In genomic region chr9:93567271-93567959, GRCh38 we compare ENCODE assay signal across 9 cellular contexts. TPM values are rescaled to one million over a fixed set of nuclear protein-coding genes. Genes with fewer than 3 reads are reported as not detected.
DNase-seq lines count a peak whose midpoint lies in the region; ATAC-seq, FAIRE-seq and TF ChIP-seq lines count a peak whose summit lies in the region.
"Had no signal": no experiment of that assay in that cellular context is flagged by ENCODE, and none has a peak within 500 bp of the region (broad histone marks: within the 10 kb centered on the region; RNA-seq: fewer than 3 reads in every experiment).

No MANE protein-coding gene starts in this region.

- TF ChIP-seq POLR2A in HepG2 (IDR thresholded peaks at IDR 0.05; ENCODE audit: insufficient read depth in 1 of 2, low read depth in 2 of 2, low read length in 2 of 2): no peak
- no peak for TF ChIP-seq POLR2A in thyroid gland (IDR thresholded peaks at IDR 0.05)

- H3K36me3 ChIP-seq in mammary epithelial cell (ENCODE audit: insufficient read depth, low read length): peaks cover 9% of the 10 kb centered on the region
- H3K36me3 ChIP-seq in HepG2 (replicated peaks in 1 of 2; ENCODE audit: control insufficient read depth in 1 of 2, insufficient read depth in 2 of 2, low read length in 2 of 2): peaks cover 7 to 16% of the 10 kb centered on the region in 2 experiments
- peaks cover 12 to 15% of the 10 kb centered on the region in 2 donors for H3K36me3 ChIP-seq in thyroid gland

- intact Hi-C loops in mammary epithelial cell (cut with micrococcal nuclease): loop anchor here (2.0 kb wide), 1 partner anchor 115 kb away; the partner anchor contains the start of gene FAM120AOS
- intact Hi-C loops in HepG2 (cut with micrococcal nuclease; ENCODE audit: unreplicated experiment): loop anchor here (5.0 kb wide), 1 partner anchor 115 kb away; the partner anchor contains the start of genes FAM120A and FAM120AOS
- intact Hi-C loops in thyroid gland (cut with DNase I): loop anchor here (10.0 kb wide), 1 partner anchor 403 kb away; no protein-coding TSS in a partner anchor

- dilution Hi-C loops in mammary epithelial cell (cut with HindIII; ENCODE audit: low sequenced_read_pairs): loop anchor here (5.0 kb wide), 1 partner anchor 90 kb away; no protein-coding TSS in a partner anchor

- no peaks in the 10 kb centered on the region for H4K20me1 ChIP-seq in mammary epithelial cell (ENCODE audit: insufficient read depth, low read length)
- H4K20me1 ChIP-seq in HepG2 (ENCODE audit: insufficient read depth, low read length): no peaks in the 10 kb centered on the region

- CTCF ChIA-PET in mammary epithelial cell (lab: Charles Lee; ENCODE audit: low non-redundant PET) (interaction anchor here (1.0 kb wide), 1 partner anchor 21 kb away, joined by 3 read pairs; no protein-coding TSS in a partner anchor), HepG2 (lab: Yijun Ruan, JAX; ENCODE audit: low intra/inter-chr PET ratio, low total read pairs) (no interaction called here)

- ATAC-seq in HepG2 (peak; percentile 13), GM18867 (IDR thresholded peaks at IDR 0.05; ENCODE audit: unreplicated experiment) (no peak)

- no peak for TF ChIP-seq CTCF in LNCaP clone FGC (IDR thresholded peaks at IDR 0.05; ENCODE audit: control insufficient read depth, extremely low read depth, insufficient read depth)
- TF ChIP-seq CTCF in mammary epithelial cell (conservative IDR thresholded peaks at IDR 0.05 in 1 of 2, IDR thresholded peaks at IDR 0.05 in 1 of 2; ENCODE audit: extremely low read depth in 1 of 2, insufficient read depth in 1 of 2, low read depth in 1 of 2, low read length in 2 of 2): no peak
- TF ChIP-seq CTCF in HepG2 (CRISPR knock-in tag; IDR thresholded peaks at IDR 0.05): no peak
- TF ChIP-seq CTCF in thyroid gland (IDR thresholded peaks at IDR 0.05): no peak
- no peak for TF ChIP-seq CTCF in GM13977 (IDR thresholded peaks at IDR 0.05; ENCODE audit: extremely low read depth, insufficient read depth, missing control alignments)

- H3K79me2 ChIP-seq in mammary epithelial cell (ENCODE audit: insufficient read depth, low read length) (peaks cover 7% of the 10 kb centered on the region), HepG2 (ENCODE audit: insufficient read depth, low read length) (no peaks in the 10 kb centered on the region)

- 69% methylated on average over 10 of the region's 15 CpGs for WGBS in mammary epithelial cell (ENCODE audit: low coverage, missing lambda C conversion rate)
- WGBS in HepG2 (ENCODE audit: low lambda C conversion rate): 65% methylated on average over 10 of the region's 15 CpGs
- WGBS in thyroid gland, 2 donors: 52 to 58% methylated on average over 10 to 15 of the region's 15 CpGs

- peak overlapping the region; percentile 50 for H3K27ac ChIP-seq in mammary epithelial cell (ENCODE audit: insufficient read depth, low read depth, low read length)
- H3K27ac ChIP-seq in HepG2 (ENCODE audit: extremely low read length, insufficient read depth, low read length): peak overlapping the region; percentile 83
- peak overlapping the region; percentile 78 to 92 (median 88) for H3K27ac ChIP-seq in thyroid gland

- peak overlapping the region; percentile 70 for H2AFZ ChIP-seq in mammary epithelial cell (ENCODE audit: low read depth, low read length)
- H2AFZ ChIP-seq in HepG2 (ENCODE audit: low read length): no peak overlapping the region

- TF ChIP-seq RAD21 in HepG2 (CRISPR knock-in tag; IDR thresholded peaks at IDR 0.05): no peak

- TF ChIP-seq EP300 in HepG2 (IDR thresholded peaks at IDR 0.05; ENCODE audit: low read depth in 2 of 2, low read length in 2 of 2) (no peak), HepG2 (CRISPR knock-in tag; IDR thresholded peaks at IDR 0.05; ENCODE audit: borderline replicate concordance) (no peak)

- H3K4me3 ChIP-seq in LNCaP clone FGC (ENCODE audit: low read depth, low read length) (peak overlapping the region; percentile 74), mammary epithelial cell (replicated peaks in 1 of 3; ENCODE audit: insufficient read depth in 1 of 3, low read depth in 2 of 3, low read length in 3 of 3) (peak overlapping the region; percentile 47 to 62 (median 53)), HepG2 (replicated peaks in 1 of 3; ENCODE audit: insufficient read depth in 1 of 3, low read depth in 2 of 3, low read length in 3 of 3) (peak overlapping the region; percentile 59 to 79 (median 73)), thyroid gland (replicated peaks in 1 of 3) (peak overlapping the region in 1 of 3 donors; percentile 55)

- in situ Hi-C loops in mammary epithelial cell (cut with MboI; ENCODE audit: low sequenced_read_pairs in 2 of 2): no loop called here
- in situ Hi-C loops in HepG2 (cut with HindIII; ENCODE audit: extremely low pct_ligation_motif_present, low pct_unique_long_range_greater_than_20kb): no loop called here
- in situ Hi-C loops in GM13977 (cut with MboI; ENCODE audit: low pct_unique_long_range_greater_than_20kb, low sequenced_read_pairs, unreplicated experiment): no loop called here

- H3K9me3 ChIP-seq in mammary epithelial cell (replicated peaks; ENCODE audit: insufficient read depth, low read length) (no peaks in the 10 kb centered on the region), HepG2 (ENCODE audit: low read length) (peaks cover 11% of the 10 kb centered on the region; the same call in 1 of the 2 replicates), thyroid gland (no peaks in the 10 kb centered on the region)

- DNase-seq in GM03348 (ENCODE audit: low spot score) (peak; percentile 24), LNCaP clone FGC (ENCODE audit: low read depth) (no peak), mammary epithelial cell (no peak), HepG2 (ENCODE audit: low spot score) (no peak), thyroid gland (peak; percentile 51 to 68), GM13977 (ENCODE audit: low spot score) (no peak), NCI-H1930 (lab: John Stamatoyannopoulos, UW) (no peak)

- BruUV-seq in mammary epithelial cell (replicated peaks; lab: Mats Ljungman, UMichigan) (no TSS peak), HepG2 (replicated peaks; lab: Mats Ljungman, UMichigan) (no TSS peak)

- peaks cover 12% of the 10 kb centered on the region for H3K4me1 ChIP-seq in mammary epithelial cell (ENCODE audit: insufficient read depth, low read length)
- H3K4me1 ChIP-seq in HepG2 (ENCODE audit: insufficient read depth, low read length): peaks cover 14% of the 10 kb centered on the region
- H3K4me1 ChIP-seq in thyroid gland: peaks cover 9 to 11% of the 10 kb centered on the region in 2 donors

- peak overlapping the region; percentile 62 for H3K9ac ChIP-seq in mammary epithelial cell (ENCODE audit: insufficient read depth, low read length)
- peak overlapping the region; percentile 92 for H3K9ac ChIP-seq in HepG2 (ENCODE audit: insufficient read depth, low read depth, low read length)

- H3K27me3 ChIP-seq in mammary epithelial cell (ENCODE audit: insufficient read depth, low read length) (no peaks in the 10 kb centered on the region), HepG2 (ENCODE audit: control insufficient read depth in 1 of 2, insufficient read depth in 2 of 2, low read length in 2 of 2) (no peaks in the 10 kb centered on the region; a peak in 1 of 5 replicates), thyroid gland (no peaks in the 10 kb centered on the region)

- no peak for FAIRE-seq in HepG2 (lab: Jason Lieb, UNC)
- FAIRE-seq: TTC549 had no signal

- POLR2A ChIA-PET in HepG2 (lab: Yijun Ruan, JAX): interaction anchor here (1.4 to 2.0 kb wide), 5 partner anchors 8 to 434 kb away, joined by 4 to 26 read pairs (median 7); partner anchors contain the start of genes FAM120A, NINJ1 and PHF2

- H3K4me2 ChIP-seq in mammary epithelial cell (ENCODE audit: insufficient read depth, low read depth, low read length): peak overlapping the region; percentile 95
- peak overlapping the region; percentile 99 for H3K4me2 ChIP-seq in HepG2 (ENCODE audit: low read depth, low read length)

TF ChIP-seq in HepG2, 621 proteins besides CTCF, POLR2A, EP300 and RAD21 (continues in another document):
- TF ChIP-seq SALL2 (CRISPR knock-in tag; IDR thresholded peaks at IDR 0.05): no peak
- 0 out of 2 replicates have a peak, but pooled peaks have one; percentile 13 for TF ChIP-seq ZNF543 (CRISPR knock-in tag; IDR thresholded peaks at IDR 0.05)
- TF ChIP-seq BHLHE40 (IDR thresholded peaks at IDR 0.05; ENCODE audit: low read length): peak; percentile 45; the same call in 1 of the 2 replicates
- no peak for TF ChIP-seq ZNF703 (CRISPR knock-in tag; IDR thresholded peaks at IDR 0.05; ENCODE audit: borderline replicate concordance)
- 0 out of 2 replicates have a peak, but pooled peaks have one; percentile 0 for TF ChIP-seq ZNF20 (CRISPR knock-in tag; IDR thresholded peaks at IDR 0.05)
- 0 out of 2 replicates have a peak, but pooled peaks have one; percentile 58 for TF ChIP-seq PAF1 (CRISPR knock-in tag; IDR thresholded peaks at IDR 0.05)
- no peak for TF ChIP-seq HES4 (CRISPR knock-in tag; IDR thresholded peaks at IDR 0.05; ENCODE audit: borderline replicate concordance)

RNA-seq across cellular contexts. Expression of gene PHF2, which starts 9.0 kb away (rescaled TPM):
- total RNA-seq in mammary epithelial cell: 10 to 100 TPM; 11.0 to 13.6 TPM
- polyA plus RNA-seq in mammary epithelial cell: 5.9 TPM
- polyA minus RNA-seq in mammary epithelial cell: 8.9 TPM
- total RNA-seq in HepG2 (2016; rRNA removed; fragmentation: Illumina TruSeq; extraction: Trizol): 9.1 and 9.3 TPM in 2 replicates
- 0.81 and 1.1 TPM in 2 replicates for total RNA-seq in HepG2 (2016; cell fraction: cytosol; rRNA removed; fragmentation: Illumina TruSeq; extraction: Trizol; ENCODE audit: low read depth)
- 7.2 and 9.5 TPM in 2 replicates for total RNA-seq in HepG2 (2016; cell fraction: insoluble cytoplasmic fraction; rRNA removed; fragmentation: Illumina TruSeq; extraction: Trizol)
- total RNA-seq in HepG2 (2016; cell fraction: membrane; rRNA removed; fragmentation: Illumina TruSeq; extraction: Trizol): 4.9 and 5.3 TPM in 2 replicates
- total RNA-seq in HepG2 (2016; cell fraction: nucleus; rRNA removed; fragmentation: Illumina TruSeq; extraction: Trizol): 8.3 and 9.2 TPM in 2 replicates
- polyA plus RNA-seq in HepG2 (2011; rRNA removed): 6.6 and 7.0 TPM in 2 replicates
- polyA plus RNA-seq in HepG2 (2011; cell fraction: cytosol; rRNA removed): 4.2 and 4.7 TPM in 2 replicates
- polyA plus RNA-seq in HepG2 (2011; cell fraction: nucleus; rRNA removed): 10.7 and 12.3 TPM in 2 replicates
- polyA plus RNA-seq in HepG2 (2012): 6.9 and 7.1 TPM in 2 replicates
- polyA plus RNA-seq in HepG2 (2016; cell fraction: cytosol; fragmentation: Illumina TruSeq; extraction: Trizol; ENCODE audit: low read depth): 0.63 TPM in 2 replicates
- 9.5 and 12.0 TPM in 2 replicates for polyA plus RNA-seq in HepG2 (2016; cell fraction: insoluble cytoplasmic fraction; fragmentation: Illumina TruSeq; extraction: Trizol; ENCODE audit: low read depth)
- 3.9 and 4.0 TPM in 2 replicates for polyA plus RNA-seq in HepG2 (2016; cell fraction: membrane; fragmentation: Illumina TruSeq; extraction: Trizol; ENCODE audit: low read depth)
- polyA plus RNA-seq in HepG2 (2016; cell fraction: nucleus; fragmentation: Illumina TruSeq; extraction: Trizol; ENCODE audit: insufficient read depth, low read depth): 23.0 and 24.9 TPM in 2 replicates
- polyA minus RNA-seq in HepG2 (2011; rRNA and poly(A)+ RNA removed; ENCODE audit: low replicate concordance): 4.6 and 6.3 TPM in 2 replicates
- polyA minus RNA-seq in HepG2 (2011; cell fraction: cytosol; rRNA and poly(A)+ RNA removed): 4.8 and 5.0 TPM in 2 replicates
- polyA minus RNA-seq in HepG2 (2011; cell fraction: nucleus; rRNA and poly(A)+ RNA removed): 4.2 and 5.1 TPM in 2 replicates
- 10 to 100 TPM; 32.8 to 50.1 (median 33.0) TPM for total RNA-seq in thyroid gland

Comparison
In these comparisons a context has a peak if more than half of its experiments do, and no peak if none do; other contexts are left out.
1. DNase-seq: peak in GM03348 (single experiment) and thyroid gland (2 of 2); none in LNCaP clone FGC (single experiment), mammary epithelial cell (single experiment), HepG2 (single experiment), GM13977 (single experiment) and NCI-H1930 (0 of 2).
2. Peak in every context shown above with its lines, with median percentiles within 50 percentile points of each other: H3K27ac ChIP-seq.